In genomic region chr16:71262391-71262790, GRCh38 we compare ENCODE assay signal across 24 cellular contexts. TPM values are rescaled to one million over a fixed set of nuclear protein-coding genes. Genes with fewer than 3 reads are reported as not detected.
DNase-seq lines count a peak whose midpoint lies in the region; FAIRE-seq and TF ChIP-seq lines count a peak whose summit lies in the region.
"Had no signal": no experiment of that assay in that cellular context is flagged by ENCODE, and none has a peak within 500 bp of the region (broad histone marks: within the 10 kb centered on the region; RNA-seq: fewer than 3 reads in every experiment).

No MANE protein-coding gene starts in this region.

- no peaks in the 10 kb centered on the region for H4K20me1 ChIP-seq in H1 (replicated peaks in 1 of 2; ENCODE audit: control insufficient read depth in 1 of 2, insufficient read depth in 2 of 2, low read length in 2 of 2)
- H4K20me1 ChIP-seq: BLaER1 had no signal

- no peak overlapping the region for H3K4ac ChIP-seq in H1 (replicated peaks; ENCODE audit: insufficient read length, low read depth, low read length)

- TF ChIP-seq POLR2A in H1 (IDR thresholded peaks at IDR 0.05; ENCODE audit: control extremely low read depth in 1 of 2, low read depth in 2 of 2, low read length in 2 of 2): no peak

- no peak for FAIRE-seq in H1 (lab: Jason Lieb, UNC)
- FAIRE-seq: A204.1, G401.6, GM12891, GM19239 had no signal

- H3K4me1 ChIP-seq in H1 (replicated peaks in 1 of 4; ENCODE audit: control insufficient read depth in 3 of 4, insufficient read depth in 4 of 4, low read length in 3 of 4): no peaks in the 10 kb centered on the region
- H3K4me1 ChIP-seq: BE2C had no signal

- no peak overlapping the region for H3K23ac ChIP-seq in H1 (ENCODE audit: insufficient read length)

- H3K27ac ChIP-seq in H1 (ENCODE audit: low read depth, low read length): no peak overlapping the region
- H3K27ac ChIP-seq: BLaER1 had no signal

- no peak overlapping the region for H2AK5ac ChIP-seq in H1 (ENCODE audit: low read depth, low read length)

- no peak for TF ChIP-seq EP300 in H1 (IDR thresholded peaks at IDR 0.05; ENCODE audit: borderline replicate concordance in 1 of 2, low read depth in 2 of 2, low read length in 2 of 2)

- POLR2A ChIA-PET in H1 (lab: Charles Lee; ENCODE audit: partially characterized antibody): no interaction called here

- H4K91ac ChIP-seq in H1 (replicated peaks; ENCODE audit: insufficient read length, low read length): no peak overlapping the region

- TF ChIP-seq CTCF in H1 (IDR thresholded peaks at IDR 0.05; ENCODE audit: control extremely low read depth in 1 of 3, insufficient read depth in 1 of 3, low read depth in 1 of 3, low read length in 3 of 3): no peak

- H3K9me3 ChIP-seq in H1 (ENCODE audit: insufficient read depth in 2 of 2, low read depth in 1 of 2, low read length in 1 of 2): 0 out of 4 replicates have a peak, but pooled peaks cover 0 to 2% of the 10 kb centered on the region in 2 experiments
- H3K9me3 ChIP-seq: BE2C, BLaER1 had no signal

- H3K79me1 ChIP-seq in H1 (ENCODE audit: low read depth, low read length): no peaks in the 10 kb centered on the region

- no peak overlapping the region for H3K4me3 ChIP-seq in H1 (ENCODE audit: extremely low read depth in 1 of 4, insufficient read depth in 2 of 4, low read depth in 3 of 4, low read length in 4 of 4)
- H3K4me3 ChIP-seq: BLaER1 had no signal

- H4K5ac ChIP-seq in H1 (ENCODE audit: insufficient read length, low read depth, low read length): no peak overlapping the region

- H2BK20ac ChIP-seq in H1 (ENCODE audit: low read length): no peak overlapping the region

- H2BK12ac ChIP-seq in H1 (ENCODE audit: low read depth, low read length): no peak overlapping the region

- CTCF ChIA-PET in H1 (lab: Charles Lee; ENCODE audit: partially characterized antibody): no interaction called here

- no peak overlapping the region for H2BK120ac ChIP-seq in H1 (replicated peaks; ENCODE audit: low read depth, low read length)

- no peaks in the 10 kb centered on the region for H3K23me2 ChIP-seq in H1 (ENCODE audit: low read depth, low read length)

- H3K79me2 ChIP-seq in H1 (ENCODE audit: control insufficient read depth in 1 of 2, insufficient read depth in 2 of 2, low read length in 2 of 2): no peaks in the 10 kb centered on the region

- no peak overlapping the region for H3K56ac ChIP-seq in H1 (replicated peaks; ENCODE audit: insufficient read length, low read depth, low read length)

- H2BK5ac ChIP-seq in H1 (ENCODE audit: low read depth, low read length): no peak overlapping the region

- no peak overlapping the region for H3K9ac ChIP-seq in H1 (replicated peaks in 1 of 4; ENCODE audit: extremely low read depth in 1 of 4, low read depth in 3 of 4, low read length in 3 of 4)
- H3K9ac ChIP-seq: BLaER1 had no signal

- WGBS in H1 (ENCODE audit: extremely low coverage in 1 of 2, insufficient coverage in 1 of 2, insufficient read length in 1 of 2, insufficient replicate concordance in 2 of 2, low coverage in 1 of 2, low lambda C conversion rate in 2 of 2, missing lambda C conversion rate in 1 of 2), 2 experiments: 93% methylated on average over 5 of the region's 5 CpGs; no CpG with 5 or more reads in 1 of the 2 experiments

- H2BK15ac ChIP-seq in H1 (ENCODE audit: low read length): no peak overlapping the region

- H3K27me3 ChIP-seq in H1 (replicated peaks in 1 of 4; ENCODE audit: control insufficient read depth in 3 of 4, extremely low read depth in 1 of 4, insufficient read depth in 3 of 4, low read length in 3 of 4): no peaks in the 10 kb centered on the region; a peak in 1 of 7 replicates
- H3K27me3 ChIP-seq: BLaER1 had no signal

- H4K8ac ChIP-seq in H1 (ENCODE audit: extremely low read depth, insufficient read depth, low read length): no peak overlapping the region

- no peak overlapping the region for H3K18ac ChIP-seq in H1 (ENCODE audit: extremely low read depth, low read length)

- no peak overlapping the region for H3K14ac ChIP-seq in H1 (ENCODE audit: insufficient read length)

- H3K36me3 ChIP-seq in H1 (ENCODE audit: control insufficient read depth in 2 of 4, insufficient read depth in 4 of 4, low read length in 3 of 4): no peaks in the 10 kb centered on the region
- H3K36me3 ChIP-seq: BE2C, BLaER1 had no signal

- DNase-seq in dermis blood vessel endothelial cell: peak; percentile 37
- no peak for DNase-seq in H1 (ENCODE audit: low read depth in 1 of 2, low spot score in 2 of 2)
- DNase-seq in pulmonary artery endothelial cell (ENCODE audit: low read depth, low spot score): peak; percentile 60
- no peak for DNase-seq in middle frontal gyrus (ENCODE audit: extremely low spot score, low spot score)
- DNase-seq in DMS153 treated with DMSO at 0.1 percent for 48 hours (lab: John Stamatoyannopoulos, UW; ENCODE audit: unreplicated experiment): no peak
- DNase-seq: 8988T; ACHN; BE2C; C1 segment of cervical spinal cord; CD4-positive, alpha-beta memory T cell; CD4-positive, CD25-positive, alpha-beta regulatory T cell; CD8-positive, alpha-beta memory T cell; COR-L47; DMS 273 treated with DMSO at 0.1 percent for 48 hours; DMS153; DMS79 treated with DMSO at 0.1 percent for 48 hours; GF-D8 had no signal

- no peak for TF ChIP-seq RAD21 in H1 (IDR thresholded peaks at IDR 0.05 in 1 of 2, conservative IDR thresholded peaks at IDR 0.05 in 1 of 2; ENCODE audit: low read depth in 2 of 2, low read length in 2 of 2)

- 0 out of 2 replicates have a peak overlapping the region, but pooled peaks have one; percentile 23 for H2AFZ ChIP-seq in H1 (ENCODE audit: low read length)

- no peak overlapping the region for H3K4me2 ChIP-seq in H1 (ENCODE audit: insufficient read depth in 1 of 2, low read depth in 2 of 2, low read length in 2 of 2)
- H3K4me2 ChIP-seq: BLaER1 had no signal

TF ChIP-seq in H1, 55 proteins besides CTCF, POLR2A, EP300 and RAD21:
- no peak for TF ChIP-seq KDM1A (IDR thresholded peaks at IDR 0.05; ENCODE audit: borderline replicate concordance, low read length)
- TF ChIP-seq HDAC2 (IDR thresholded peaks at IDR 0.05; ENCODE audit: borderline replicate concordance in 1 of 2, low read depth in 2 of 2, low read length in 2 of 2): no peak
- TF ChIP-seq TBP (IDR thresholded peaks at IDR 0.05; ENCODE audit: low read depth, low read length): no peak
- no peak for TF ChIP-seq SIX5 (IDR thresholded peaks at IDR 0.05; ENCODE audit: low read depth, low read length)
- TF ChIP-seq CBX8 (IDR thresholded peaks at IDR 0.05; ENCODE audit: borderline replicate concordance, low read depth, low read length): no peak
- no peak for TF ChIP-seq CEBPB (IDR thresholded peaks at IDR 0.05; ENCODE audit: low read depth, low read length)
- no peak for TF ChIP-seq EZH2 (IDR thresholded peaks at IDR 0.05; ENCODE audit: low read depth, low read length, severe bottlenecking)

RNA-seq across cellular contexts. Expression of gene CMTR2, which starts 26.8 kb away (rescaled TPM):
- total RNA-seq in dermis blood vessel endothelial cell: 40.5 and 42.7 TPM in 2 replicates
- 11.4 and 12.8 TPM in 2 replicates for total RNA-seq in H1 (2021; fragmentation: NEBNext Ultra II Directional; extraction: Animal tissue kit (Norgen Biotek cat#: 25700))
- 5.7 and 8.5 TPM in 2 replicates for polyA plus RNA-seq in H1 (2011; rRNA removed)
- 9.0 TPM for polyA plus RNA-seq in H1 (2011; cell fraction: cytosol; rRNA removed)
- 4.2 TPM for polyA plus RNA-seq in H1 (2011; cell fraction: nucleus; rRNA removed)
- polyA plus RNA-seq in H1 (2012, experiment 1 of 2): 4.4 to 9.4 TPM (median 7.3 TPM) in 4 replicates
- polyA plus RNA-seq in H1 (2012, experiment 2 of 2): 1.9 TPM
- 8.9 TPM for polyA plus RNA-seq in H1 (2013, experiment 1 of 2)
- 7.7 TPM for polyA plus RNA-seq in H1 (2013, experiment 2 of 2)
- 11.4 and 14.5 TPM in 2 replicates for polyA minus RNA-seq in H1 (2011; rRNA and poly(A)+ RNA removed)
- polyA minus RNA-seq in H1 (2011; cell fraction: cytosol; rRNA and poly(A)+ RNA removed): 7.3 TPM
- 13.6 TPM for polyA minus RNA-seq in H1 (2011; cell fraction: nucleus; rRNA and poly(A)+ RNA removed)
- 24.8 and 28.8 TPM in 2 replicates for total RNA-seq in pulmonary artery endothelial cell

RNA-seq across cellular contexts. Expression of gene HYDIN, which starts 31.9 kb away (rescaled TPM):
- total RNA-seq in dermis blood vessel endothelial cell (0.17 TPM in 1 of 2 replicates, not detected in the other), pulmonary artery endothelial cell (0.07 TPM in 1 of 2 replicates, not detected in the other)
- 1.8 and 2.1 TPM in 2 replicates for total RNA-seq in H1 (2021; fragmentation: NEBNext Ultra II Directional; extraction: Animal tissue kit (Norgen Biotek cat#: 25700))
- 1.1 and 1.3 TPM in 2 replicates for polyA plus RNA-seq in H1 (2011; rRNA removed)
- polyA plus RNA-seq in H1 (2011; cell fraction: cytosol; rRNA removed): 1.5 TPM
- 1.9 TPM for polyA plus RNA-seq in H1 (2011; cell fraction: nucleus; rRNA removed)
- 1.0 to 1.3 TPM (median 1.2 TPM) in 4 replicates for polyA plus RNA-seq in H1 (2012, experiment 1 of 2)
- polyA plus RNA-seq in H1 (2012, experiment 2 of 2): 0.10 TPM
- 0.95 TPM for polyA plus RNA-seq in H1 (2013, experiment 1 of 2)
- polyA plus RNA-seq in H1 (2013, experiment 2 of 2): 0.88 TPM
- polyA minus RNA-seq in H1 (2011; rRNA and poly(A)+ RNA removed): 3.3 and 5.1 TPM in 2 replicates
- 1.2 TPM for polyA minus RNA-seq in H1 (2011; cell fraction: cytosol; rRNA and poly(A)+ RNA removed)
- polyA minus RNA-seq in H1 (2011; cell fraction: nucleus; rRNA and poly(A)+ RNA removed): 7.5 TPM
- total RNA-seq: A673; CD4-positive, alpha-beta memory T cell; CD4-positive, CD25-positive, alpha-beta regulatory T cell; CD8-positive, alpha-beta memory T cell had no signal
- polyA plus RNA-seq: CD14-positive monocyte; CD4-positive, alpha-beta memory T cell; CD4-positive, CD25-positive, alpha-beta regulatory T cell; CD8-positive, alpha-beta memory T cell had no signal

Comparison
In these comparisons a context has a peak if more than half of its experiments do, and no peak if none do; other contexts are left out.
1. DNase-seq: peak in dermis blood vessel endothelial cell (single experiment) and pulmonary artery endothelial cell (single experiment); none in H1 (0 of 2), middle frontal gyrus (single experiment) and DMS153 treated with DMSO at 0.1 percent for 48 hours (single experiment).